Comparison of ENCODE assay signal across 19 cellular contexts in genomic region chr5:16885635-16886365, GRCh38. TPM values are rescaled to one million over a fixed set of nuclear protein-coding genes. Genes with fewer than 3 reads are reported as not detected.
DNase-seq lines count a peak whose midpoint lies in the region; ATAC-seq and TF ChIP-seq lines count a peak whose summit lies in the region.
"Had no signal": no experiment of that assay in that cellular context is flagged by ENCODE, and none has a peak within 500 bp of the region (broad histone marks: within the 10 kb centered on the region; RNA-seq: fewer than 3 reads in every experiment).

No MANE protein-coding gene starts in this region.

- intact Hi-C loops in body of pancreas (cut with DNase I) = no loop called here

- H3K27ac ChIP-seq in body of pancreas = peak overlapping the region in 3 of 4 donors; percentile 54 to 71 (median 61)
- H3K27ac ChIP-seq: 22Rv1 had no signal

- ATAC-seq in body of pancreas (no peak), HG03045 (IDR thresholded peaks at IDR 0.05; ENCODE audit: unreplicated experiment) (no peak), HG03439 (IDR thresholded peaks at IDR 0.05; ENCODE audit: unreplicated experiment) (no peak)

- H3K9me3 ChIP-seq in body of pancreas = no peaks in the 10 kb centered on the region
- H3K9me3 ChIP-seq: HAP-1, testis had no signal

- H3K4me3 Mint-ChIP-seq in nephron progenitor cell (no peak overlapping the region), type B pancreatic cell (peak overlapping the region; percentile 47)
- H3K4me3 Mint-ChIP-seq: activated naive CD4-positive, alpha-beta T cell treated with anti-CD3 and anti-CD28 coated beads, Interleukin-2, amount 50 U/mL, for 24 hours; CD14-positive monocyte had no signal

- no peaks in the 10 kb centered on the region for H3K36me3 ChIP-seq in body of pancreas (replicated peaks in 1 of 2; ENCODE audit: insufficient read depth in 1 of 2, low read depth in 2 of 2)
- H3K36me3 ChIP-seq: HAP-1 had no signal

- WGBS in body of pancreas, 2 donors = 77 to 82% methylated on average over 13 of the region's 13 CpGs

- TF ChIP-seq CTCF in body of pancreas (IDR thresholded peaks at IDR 0.05) (no peak), nephron progenitor cell (IDR thresholded peaks at IDR 0.05) (no peak), type B pancreatic cell (conservative IDR thresholded peaks at IDR 0.05) (no peak)

- H3K27ac Mint-ChIP-seq in nephron progenitor cell (peak overlapping the region; percentile 99), type B pancreatic cell (peak overlapping the region; percentile 26)
- H3K27ac Mint-ChIP-seq: activated naive CD4-positive, alpha-beta T cell treated with anti-CD3 and anti-CD28 coated beads, Interleukin-2, amount 50 U/mL, for 24 hours; CD14-positive monocyte had no signal

- peaks cover 6% of the 10 kb centered on the region for H3K9me3 Mint-ChIP-seq in nephron progenitor cell
- no peaks in the 10 kb centered on the region for H3K9me3 Mint-ChIP-seq in type B pancreatic cell
- H3K9me3 Mint-ChIP-seq: activated naive CD4-positive, alpha-beta T cell treated with anti-CD3 and anti-CD28 coated beads, Interleukin-2, amount 50 U/mL, for 24 hours had no signal

- H3K4me1 Mint-ChIP-seq in nephron progenitor cell = peaks cover 93% of the 10 kb centered on the region
- peaks cover 56% of the 10 kb centered on the region for H3K4me1 Mint-ChIP-seq in type B pancreatic cell (ENCODE audit: unreplicated experiment)
- H3K4me1 Mint-ChIP-seq: activated naive CD4-positive, alpha-beta T cell treated with anti-CD3 and anti-CD28 coated beads, Interleukin-2, amount 50 U/mL, for 24 hours; CD14-positive monocyte had no signal

- H3K4me1 ChIP-seq in body of pancreas = peaks cover 95% of the 10 kb centered on the region

- H3K27me3 Mint-ChIP-seq in nephron progenitor cell (ENCODE audit: low read depth, poor library complexity) = no peaks in the 10 kb centered on the region
- no peaks in the 10 kb centered on the region for H3K27me3 Mint-ChIP-seq in type B pancreatic cell

- H3K36me3 Mint-ChIP-seq in nephron progenitor cell (ENCODE audit: low read depth) = peaks cover 8% of the 10 kb centered on the region
- H3K36me3 Mint-ChIP-seq in type B pancreatic cell = no peaks in the 10 kb centered on the region
- H3K36me3 Mint-ChIP-seq: CD14-positive monocyte had no signal

- H3K4me3 ChIP-seq in body of pancreas = no peak overlapping the region
- H3K4me3 ChIP-seq: HAP-1, testis had no signal

- H3K27me3 ChIP-seq in body of pancreas = no peaks in the 10 kb centered on the region
- H3K27me3 ChIP-seq: testis had no signal

- no peak for TF ChIP-seq POLR2A in body of pancreas (IDR thresholded peaks at IDR 0.05)

- peak; percentile 14 for DNase-seq in DMS53 (lab: John Stamatoyannopoulos, UW)
- no peak for DNase-seq in DMS53 treated with DMSO at 0.1 percent for 48 hours (lab: John Stamatoyannopoulos, UW; ENCODE audit: unreplicated experiment)
- no peak for DNase-seq in body of pancreas
- no peak for DNase-seq in nephron progenitor cell
- no peak for DNase-seq in type B pancreatic cell (ENCODE audit: extremely low spot score, unreplicated experiment)
- no peak for DNase-seq in activated naive CD4-positive, alpha-beta T cell (lab: John Stamatoyannopoulos, UW)
- DNase-seq: activated CD4-positive, alpha-beta T cell treated with anti-CD3 and anti-CD28 coated beads, Interleukin-2, amount 50 U/mL, for 4 hours; activated T-cell treated with anti-CD3 and anti-CD28 coated beads for 4 hours; DMS79; hippocampal formation; NCI-H1417; nucleus accumbens had no signal

RNA-seq across cellular contexts. Expression of gene MYO10, which starts 50.3 kb away (rescaled TPM):
- total RNA-seq in body of pancreas = 100 to 1,000 TPM in 1 of 2 donors, 10 to 100 TPM in 1; 35.8 to 162 TPM
- 33.6 and 52.5 TPM in 2 replicates for total RNA-seq in type B pancreatic cell (ENCODE audit: low replicate concordance)
